9 cellular contexts compared by ENCODE assay signal in genomic region chr17:39926588-39927100, GRCh38. TPM values are rescaled to one million over a fixed set of nuclear protein-coding genes. Genes with fewer than 3 reads are reported as not detected.
DNase-seq lines count a peak whose midpoint lies in the region; ATAC-seq and TF ChIP-seq lines count a peak whose summit lies in the region.
"Had no signal": no experiment of that assay in that cellular context is flagged by ENCODE, and none has a peak within 500 bp of the region (broad histone marks: within the 10 kb centered on the region; RNA-seq: fewer than 3 reads in every experiment).

No MANE protein-coding gene starts in this region.

- H3K36me3 ChIP-seq in osteoblast (ENCODE audit: insufficient read depth, low read length) (peaks cover 23% of the 10 kb centered on the region), uterus (no peaks in the 10 kb centered on the region)

- ATAC-seq in GM21528 (IDR thresholded peaks at IDR 0.05; ENCODE audit: low FRiP score, unreplicated experiment) (peak; percentile 10), HG03469 (IDR thresholded peaks at IDR 0.05; ENCODE audit: unreplicated experiment) (no peak)

- peaks cover 56% of the 10 kb centered on the region for H3K4me1 ChIP-seq in osteoblast (ENCODE audit: insufficient read depth, low read length)
- peaks cover 7 to 13% of the 10 kb centered on the region in 2 donors for H3K4me1 ChIP-seq in uterus

- peaks cover 55% of the 10 kb centered on the region for H4K20me1 ChIP-seq in osteoblast (ENCODE audit: insufficient read depth, low read length)

- intact Hi-C loops in activated T-helper 1 cell treated with anti-CD3 and anti-CD28 coated beads, Interleukin-12 subunit alpha, Interleukin-12 subunit beta, Interleukin-2, Interleukin-4 antibody, amounts not matched to agents 30 ng/mL and 10 ng/mL and 1 ng/mL, durations not matched to agents 14 hours and 24 hours and 36 hours (cut with micrococcal nuclease) = loop anchor here (1.0 to 5.0 kb wide), 14 partner anchors 14 to 464 kb away; partner anchors contain the start of genes CASC3, CDC6, CDK12 and MED24
- intact Hi-C loops in uterus (cut with DNase I; ENCODE audit: low total_unique reads) = no loop called here

- peaks cover 52% of the 10 kb centered on the region for H3K79me2 ChIP-seq in osteoblast (ENCODE audit: insufficient read depth, low read length)

- peak overlapping the region; percentile 51 for H2AFZ ChIP-seq in osteoblast (ENCODE audit: low read length)

- H3K27me3 Mint-ChIP-seq in activated T-helper 1 cell treated with anti-CD3 and anti-CD28 coated beads, Interleukin-12 subunit alpha, Interleukin-12 subunit beta, Interleukin-2, Interleukin-4 antibody, amounts not matched to agents 30 ng/mL and 10 ng/mL and 1 ng/mL, durations not matched to agents 14 hours and 24 hours and 36 hours (ENCODE audit: insufficient read depth) = no peaks in the 10 kb centered on the region

- H3K27ac ChIP-seq in C4-2B (peak overlapping the region; percentile 73), osteoblast (ENCODE audit: low read depth, low read length) (peak overlapping the region; percentile 97), uterus (peak overlapping the region; percentile 66 to 88)

- H3K9me3 ChIP-seq in osteoblast (ENCODE audit: low read depth, low read length) (no peaks in the 10 kb centered on the region), uterus (no peaks in the 10 kb centered on the region)

- peaks cover 21% of the 10 kb centered on the region for H3K36me3 Mint-ChIP-seq in activated T-helper 1 cell treated with anti-CD3 and anti-CD28 coated beads, Interleukin-12 subunit alpha, Interleukin-12 subunit beta, Interleukin-2, Interleukin-4 antibody, amounts not matched to agents 30 ng/mL and 10 ng/mL and 1 ng/mL, durations not matched to agents 14 hours and 24 hours and 36 hours (ENCODE audit: low read depth)

- peak overlapping the region; percentile 92 for H3K4me3 ChIP-seq in fibroblast of villous mesenchyme (ENCODE audit: low read depth, low read length)
- H3K4me3 ChIP-seq in osteoblast (ENCODE audit: insufficient read depth, low read length) = peak overlapping the region; percentile 91
- peak overlapping the region; percentile 75 to 76 for H3K4me3 ChIP-seq in uterus

- peak overlapping the region; percentile 97 for H3K4me3 Mint-ChIP-seq in activated T-helper 1 cell treated with anti-CD3 and anti-CD28 coated beads, Interleukin-12 subunit alpha, Interleukin-12 subunit beta, Interleukin-2, Interleukin-4 antibody, amounts not matched to agents 30 ng/mL and 10 ng/mL and 1 ng/mL, durations not matched to agents 14 hours and 24 hours and 36 hours

- DNase-seq in NOMO-1 treated with DMSO at 0.1 percent for 48 hours (lab: John Stamatoyannopoulos, UW; ENCODE audit: unreplicated experiment) (peak; percentile 39), fibroblast of villous mesenchyme (ENCODE audit: low read depth) (peak; percentile 52), osteoblast (ENCODE audit: insufficient read length, low spot score, missing footprints) (peak; percentile 86), uterus (peak; percentile 32 to 53)
- peak; percentile 64 for DNase-seq in activated T-helper 1 cell treated with anti-CD3 and anti-CD28 coated beads, Interleukin-12 subunit alpha, Interleukin-12 subunit beta, Interleukin-2, Interleukin-4 antibody, amounts not matched to agents 30 ng/mL and 10 ng/mL and 1 ng/mL, durations not matched to agents 14 hours and 24 hours and 36 hours (ENCODE audit: low spot score)

- peak overlapping the region; percentile 94 for H3K4me2 ChIP-seq in osteoblast (ENCODE audit: insufficient read depth, low read length)

- no peaks in the 10 kb centered on the region for H3K9me3 Mint-ChIP-seq in activated T-helper 1 cell treated with anti-CD3 and anti-CD28 coated beads, Interleukin-12 subunit alpha, Interleukin-12 subunit beta, Interleukin-2, Interleukin-4 antibody, amounts not matched to agents 30 ng/mL and 10 ng/mL and 1 ng/mL, durations not matched to agents 14 hours and 24 hours and 36 hours

- TF ChIP-seq CTCF in C4-2B (conservative IDR thresholded peaks at IDR 0.05) (no peak), fibroblast of villous mesenchyme (IDR thresholded peaks at IDR 0.05; ENCODE audit: insufficient read depth, low read depth, low read length) (no peak), osteoblast (IDR thresholded peaks at IDR 0.05; ENCODE audit: extremely low read depth, low read depth, low read length) (no peak), uterus (IDR thresholded peaks at IDR 0.05) (no peak)

- no peaks in the 10 kb centered on the region for H3K27me3 ChIP-seq in osteoblast (ENCODE audit: insufficient read depth, low read length)
- no peaks in the 10 kb centered on the region for H3K27me3 ChIP-seq in uterus

- H3K4me1 Mint-ChIP-seq in activated T-helper 1 cell treated with anti-CD3 and anti-CD28 coated beads, Interleukin-12 subunit alpha, Interleukin-12 subunit beta, Interleukin-2, Interleukin-4 antibody, amounts not matched to agents 30 ng/mL and 10 ng/mL and 1 ng/mL, durations not matched to agents 14 hours and 24 hours and 36 hours (ENCODE audit: low read depth) = peaks cover 66% of the 10 kb centered on the region

- peak overlapping the region; percentile 92 for H3K27ac Mint-ChIP-seq in activated T-helper 1 cell treated with anti-CD3 and anti-CD28 coated beads, Interleukin-12 subunit alpha, Interleukin-12 subunit beta, Interleukin-2, Interleukin-4 antibody, amounts not matched to agents 30 ng/mL and 10 ng/mL and 1 ng/mL, durations not matched to agents 14 hours and 24 hours and 36 hours

- no peak for TF ChIP-seq POLR2A in uterus (IDR thresholded peaks at IDR 0.05)

RNA-seq across cellular contexts. Expression of gene ORMDL3, which starts 0.8 kb away (rescaled TPM):
- total RNA-seq in activated T-helper 1 cell treated with anti-CD3 and anti-CD28 coated beads, Interleukin-12 subunit alpha, Interleukin-12 subunit beta, Interleukin-2, Interleukin-4 antibody, amounts not matched to agents 30 ng/mL and 10 ng/mL and 1 ng/mL, durations not matched to agents 14 hours and 24 hours and 36 hours = 70.8 and 77.4 TPM in 2 replicates
- total RNA-seq in fibroblast of villous mesenchyme (51.5 and 61.7 TPM in 2 replicates), osteoblast (39.8 and 46.6 TPM in 2 replicates), uterus (10 to 100 TPM; 15.9 to 71.5 (median 42.9) TPM)

RNA-seq across cellular contexts. Expression of gene LRRC3C, which starts 0.9 kb away (rescaled TPM):
- total RNA-seq in activated T-helper 1 cell treated with anti-CD3 and anti-CD28 coated beads, Interleukin-12 subunit alpha, Interleukin-12 subunit beta, Interleukin-2, Interleukin-4 antibody, amounts not matched to agents 30 ng/mL and 10 ng/mL and 1 ng/mL, durations not matched to agents 14 hours and 24 hours and 36 hours = not detected in 2 replicates
- total RNA-seq in fibroblast of villous mesenchyme (not detected in 2 replicates), osteoblast (not detected in 2 replicates), uterus (under 1 TPM in 1 of 4 donors, not detected in 3; 0.52 TPM)
- total RNA-seq: RPMI7951 had no signal

RNA-seq across cellular contexts. Expression of gene GSDMB, which starts 8.2 kb away (rescaled TPM):
- 23.8 and 27.4 TPM in 2 replicates for total RNA-seq in activated T-helper 1 cell treated with anti-CD3 and anti-CD28 coated beads, Interleukin-12 subunit alpha, Interleukin-12 subunit beta, Interleukin-2, Interleukin-4 antibody, amounts not matched to agents 30 ng/mL and 10 ng/mL and 1 ng/mL, durations not matched to agents 14 hours and 24 hours and 36 hours
- total RNA-seq in fibroblast of villous mesenchyme (5.2 and 5.8 TPM in 2 replicates), osteoblast (5.3 and 5.8 TPM in 2 replicates), uterus (10 to 100 TPM in 2 of 4 donors, 1 to 10 TPM in 1, under 1 TPM in 1; 0.29 to 12.6 (median 6.4) TPM)

RNA-seq across cellular contexts. Expression of gene GSDMA, which starts 36.2 kb away (rescaled TPM):
- total RNA-seq in activated T-helper 1 cell treated with anti-CD3 and anti-CD28 coated beads, Interleukin-12 subunit alpha, Interleukin-12 subunit beta, Interleukin-2, Interleukin-4 antibody, amounts not matched to agents 30 ng/mL and 10 ng/mL and 1 ng/mL, durations not matched to agents 14 hours and 24 hours and 36 hours = 0.42 and 0.73 TPM in 2 replicates
- total RNA-seq in fibroblast of villous mesenchyme = under 0.01 TPM in 1 of 2 replicates, not detected in the other
- under 0.01 TPM in 1 of 2 replicates, not detected in the other for total RNA-seq in osteoblast
- under 1 TPM in 3 of 4 donors, not detected in 1; 0.18 to 0.35 (median 0.26) TPM for total RNA-seq in uterus
- total RNA-seq: RPMI7951 had no signal

RNA-seq across cellular contexts. Expression of gene PSMD3, which starts 54.0 kb away (rescaled TPM):
- 191 and 201 TPM in 2 replicates for total RNA-seq in activated T-helper 1 cell treated with anti-CD3 and anti-CD28 coated beads, Interleukin-12 subunit alpha, Interleukin-12 subunit beta, Interleukin-2, Interleukin-4 antibody, amounts not matched to agents 30 ng/mL and 10 ng/mL and 1 ng/mL, durations not matched to agents 14 hours and 24 hours and 36 hours
- total RNA-seq in fibroblast of villous mesenchyme (118 and 120 TPM in 2 replicates), osteoblast (94.8 and 99.3 TPM in 2 replicates), uterus (100 to 1,000 TPM in 1 of 4 donors, 10 to 100 TPM in 3; 62.0 to 158 (median 84.7) TPM)
